In genomic region chr2:16664809-16665745, GRCh38 we compare ENCODE assay signal across 8 cellular contexts. TPM values are rescaled to one million over a fixed set of nuclear protein-coding genes. Genes with fewer than 3 reads are reported as not detected.
DNase-seq lines count a peak whose midpoint lies in the region; ATAC-seq and TF ChIP-seq lines count a peak whose summit lies in the region.

No MANE protein-coding gene starts in this region.

- peak overlapping the region; percentile 52 for H3K9ac ChIP-seq in SK-N-MC (ENCODE audit: insufficient read length)

- no peaks in the 10 kb centered on the region for H3K9me3 ChIP-seq in SK-N-MC (ENCODE audit: low read depth, low read length)

- no peaks in the 10 kb centered on the region for H3K36me3 ChIP-seq in SK-N-MC (ENCODE audit: insufficient read depth, low read length)

- no peaks in the 10 kb centered on the region for H3K9me3 Mint-ChIP-seq in activated naive CD4-positive, alpha-beta T cell treated with anti-CD3 and anti-CD28 coated beads, Interleukin-2, amount 10 ng/mL, durations not matched to agents 7 days and 5 days

- CTCF ChIA-PET in activated naive CD4-positive, alpha-beta T cell treated with anti-CD3 and anti-CD28 coated beads, Interleukin-2, amount 10 ng/mL, durations not matched to agents 7 days and 5 days (lab: Charles Lee): interaction anchor here (0.8 to 1.5 kb wide), 2 partner anchors 44 to 92 kb away, joined by 3 read pairs; no protein-coding TSS in a partner anchor

- H3K4me3 ChIP-seq in SK-N-MC: peak overlapping the region; percentile 78
- peak overlapping the region; percentile 73 for H3K4me3 ChIP-seq in fibroblast of villous mesenchyme (ENCODE audit: low read depth, low read length)

- no peak for DNase-seq in activated naive CD4-positive, alpha-beta T cell treated with anti-CD3 and anti-CD28 coated beads, Interleukin-2, amount 10 ng/mL, durations not matched to agents 7 days and 5 days
- no peak for DNase-seq in activated naive CD4-positive, alpha-beta T cell treated with Interleukin-2 at 50 U/mL for 16 hours
- DNase-seq in SK-N-MC (ENCODE audit: low read depth, low spot score): no peak
- no peak for DNase-seq in fibroblast of villous mesenchyme (ENCODE audit: low read depth)
- no peak for DNase-seq in sciatic nerve (ENCODE audit: low spot score)
- DNase-seq in NCI-H748 (lab: John Stamatoyannopoulos, UW; ENCODE audit: unreplicated experiment): no peak
- DNase-seq in NCI-H345 (lab: John Stamatoyannopoulos, UW): no peak
- DNase-seq in NCI-H446 (lab: John Stamatoyannopoulos, UW): no peak

- no peaks in the 10 kb centered on the region for H3K36me3 Mint-ChIP-seq in activated naive CD4-positive, alpha-beta T cell treated with anti-CD3 and anti-CD28 coated beads, Interleukin-2, amount 10 ng/mL, durations not matched to agents 7 days and 5 days

- no peak overlapping the region for H3K27ac ChIP-seq in SK-N-MC

- peaks cover 18% of the 10 kb centered on the region for H3K4me1 Mint-ChIP-seq in activated naive CD4-positive, alpha-beta T cell treated with anti-CD3 and anti-CD28 coated beads, Interleukin-2, amount 10 ng/mL, durations not matched to agents 7 days and 5 days

- no peak overlapping the region for H3K27ac Mint-ChIP-seq in activated naive CD4-positive, alpha-beta T cell treated with anti-CD3 and anti-CD28 coated beads, Interleukin-2, amount 10 ng/mL, durations not matched to agents 7 days and 5 days

- peak overlapping the region; percentile 60 for H3K4me3 Mint-ChIP-seq in activated naive CD4-positive, alpha-beta T cell treated with anti-CD3 and anti-CD28 coated beads, Interleukin-2, amount 10 ng/mL, durations not matched to agents 7 days and 5 days

- H3K27me3 Mint-ChIP-seq in activated naive CD4-positive, alpha-beta T cell treated with anti-CD3 and anti-CD28 coated beads, Interleukin-2, amount 10 ng/mL, durations not matched to agents 7 days and 5 days: peaks cover 64% of the 10 kb centered on the region

- intact Hi-C loops in sciatic nerve (cut with DNase I): no loop called here

- TF ChIP-seq CTCF in fibroblast of villous mesenchyme (IDR thresholded peaks at IDR 0.05; ENCODE audit: insufficient read depth, low read depth, low read length): no peak

- ATAC-seq in sciatic nerve: peak; percentile 19

RNA-seq across cellular contexts. Expression of gene CYRIA, which starts 0.6 kb away (rescaled TPM):
- total RNA-seq in fibroblast of villous mesenchyme (0.43 and 0.97 TPM in 2 replicates), sciatic nerve (16.7 TPM)
